19 cellular contexts compared by ENCODE assay signal in the genomic region with DNA sequence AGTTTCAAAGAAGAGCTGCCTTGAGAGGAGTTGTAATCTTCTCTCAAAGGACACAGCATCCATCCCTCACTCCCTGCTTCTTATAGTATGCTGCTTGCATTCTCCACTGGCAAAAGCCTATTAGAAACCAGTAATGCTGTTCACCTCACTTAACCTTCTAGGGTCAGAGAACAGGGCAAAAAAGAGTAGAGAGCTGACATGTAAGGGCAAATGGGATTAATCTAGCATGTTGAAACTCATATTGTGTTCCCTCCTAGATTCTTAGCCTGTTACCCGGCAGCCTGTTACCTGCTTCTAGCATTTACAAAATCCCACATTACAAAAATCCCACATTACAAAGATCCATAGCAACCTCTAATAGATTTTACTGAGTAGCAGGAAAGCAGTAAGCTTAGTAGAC.
DNase-seq lines count a peak whose midpoint lies in the region; ATAC-seq and TF ChIP-seq lines count a peak whose summit lies in the region.
"Had no signal": no experiment of that assay in that cellular context is flagged by ENCODE, and none has a peak within 500 bp of the region (broad histone marks: within the 10 kb centered on the region; RNA-seq: fewer than 3 reads in every experiment).

No MANE protein-coding gene starts in this region.

- no peak overlapping the region for H3K9ac ChIP-seq in IMR-90 (ENCODE audit: low read depth, low read length)

- peak overlapping the region; percentile 56 for H3K14ac ChIP-seq in IMR-90 (replicated peaks; ENCODE audit: low read depth, low read length)

- no peak overlapping the region for H2AK9ac ChIP-seq in IMR-90 (replicated peaks; ENCODE audit: low read depth, low read length, poor library complexity)

- H3K9me3 ChIP-seq in IMR-90 (ENCODE audit: control insufficient read depth, insufficient read depth, low read length) (no peaks in the 10 kb centered on the region), breast epithelium (no peaks in the 10 kb centered on the region), esophagus squamous epithelium (no peaks in the 10 kb centered on the region), right lobe of liver (no peaks in the 10 kb centered on the region)
- H3K9me3 ChIP-seq: HAP-1 had no signal

- H4K8ac ChIP-seq in IMR-90 (ENCODE audit: low read depth in 2 of 2, low read length in 2 of 2), result peak overlapping the region in 1 of 2 experiments; percentile 63; a peak in 2 of 4 replicates

- DNase-seq in IMR-90 (no peak), breast epithelium (ENCODE audit: low spot score in 2 of 2) (no peak), esophagus squamous epithelium (lab: John Stamatoyannopoulos, UW) (no peak), right lobe of liver (no peak), midbrain (lab: John Stamatoyannopoulos, UW) (no peak)
- no peak for DNase-seq in activated T-cell treated with anti-CD3 and anti-CD28 coated beads, Interleukin-2, amount 50 U/mL, for 48 hours
- DNase-seq: AML-193, DND-41, Kasumi-1, MM.1S, NCI-H1092, NCI-H1436 treated with DMSO at 0.1 percent for 48 hours, NCI-H2029, NCI-H446 treated with DMSO at 0.1 percent for 48 hours, SHP77 treated with DMSO at 0.1 percent for 48 hours had no signal

- no peak overlapping the region for H3K4me2 ChIP-seq in IMR-90 (ENCODE audit: low read depth, low read length)

- peak overlapping the region; percentile 74 for H2BK20ac ChIP-seq in IMR-90 (ENCODE audit: low read depth, low read length)

- no peak overlapping the region for H3K27ac ChIP-seq in IMR-90 (ENCODE audit: insufficient read depth, low read length)
- peak overlapping the region; percentile 32 to 34 for H3K27ac ChIP-seq in breast epithelium
- H3K27ac ChIP-seq in esophagus squamous epithelium, result peak overlapping the region in 3 of 4 donors; percentile 13 to 37 (median 23)
- H3K27ac ChIP-seq in right lobe of liver, result no peak overlapping the region
- H3K27ac ChIP-seq: C4-2B had no signal

- peak overlapping the region; percentile 20 for H3K4ac ChIP-seq in IMR-90 (ENCODE audit: low read depth, low read length)

- H4K5ac ChIP-seq in IMR-90 (ENCODE audit: low read depth, low read length), result peak overlapping the region; percentile 56; the same call in 1 of the 2 replicates

- TF ChIP-seq RAD21 in IMR-90 (IDR thresholded peaks at IDR 0.05; ENCODE audit: low read length), result no peak

- ATAC-seq in IMR-90 (ENCODE audit: low read depth), result no peak
- ATAC-seq in right lobe of liver, result no peak
- no peak for ATAC-seq in HG02885 (IDR thresholded peaks at IDR 0.05; ENCODE audit: poor library complexity, unreplicated experiment)
- ATAC-seq: SK-N-SH treated with all-trans-retinoic acid at 6 μM for 48 hours had no signal

- in situ Hi-C loops in IMR-90 (cut with MboI; ENCODE audit: low sequenced_read_pairs), result no loop called here

- no peaks in the 10 kb centered on the region for H3K9me1 ChIP-seq in IMR-90 (ENCODE audit: insufficient read depth, low read length)

- POLR2A ChIA-PET in IMR-90 (lab: Charles Lee; ENCODE audit: unreplicated experiment), result no interaction called here

- intact Hi-C loops in IMR-90 (cut with micrococcal nuclease) (no loop called here), breast epithelium (cut with DNase I; ENCODE audit: low total_unique reads) (no loop called here), esophagus squamous epithelium (cut with DNase I) (no loop called here), right lobe of liver (cut with DNase I) (no loop called here)

- H3K36me3 ChIP-seq in IMR-90 (ENCODE audit: control insufficient read depth, insufficient read depth, low read length), result no peaks in the 10 kb centered on the region
- H3K36me3 ChIP-seq in breast epithelium, result no peaks in the 10 kb centered on the region
- H3K36me3 ChIP-seq in esophagus squamous epithelium, result no peaks in the 10 kb centered on the region
- no peaks in the 10 kb centered on the region for H3K36me3 ChIP-seq in right lobe of liver
- H3K36me3 ChIP-seq: HAP-1 had no signal

- H3K4me3 ChIP-seq in IMR-90 (ENCODE audit: insufficient read depth, low read depth, low read length) (no peak overlapping the region), breast epithelium (no peak overlapping the region), esophagus squamous epithelium (no peak overlapping the region), right lobe of liver (no peak overlapping the region)
- H3K4me3 ChIP-seq: HAP-1 had no signal

- no peaks in the 10 kb centered on the region for H3K79me1 ChIP-seq in IMR-90 (ENCODE audit: low read depth in 1 of 2, low read length in 2 of 2)

- CTCF ChIA-PET in IMR-90 (lab: Yijun Ruan, JAX), result no interaction called here

- peak overlapping the region; percentile 81 for H2BK120ac ChIP-seq in IMR-90 (ENCODE audit: low read depth, low read length)

- H2AFZ ChIP-seq in IMR-90 (replicated peaks; ENCODE audit: low read length, poor library complexity), result no peak overlapping the region

- no peaks in the 10 kb centered on the region for H3K27me3 ChIP-seq in IMR-90 (ENCODE audit: control insufficient read depth, insufficient read depth, low read length)
- H3K27me3 ChIP-seq in breast epithelium, result no peaks in the 10 kb centered on the region
- no peaks in the 10 kb centered on the region for H3K27me3 ChIP-seq in esophagus squamous epithelium
- H3K27me3 ChIP-seq in right lobe of liver, result no peaks in the 10 kb centered on the region

- H4K20me1 ChIP-seq in IMR-90 (ENCODE audit: insufficient read depth, low read length), result no peaks in the 10 kb centered on the region

- H3K4me1 ChIP-seq in IMR-90 (ENCODE audit: control insufficient read depth, insufficient read depth, low read length) (peaks cover 8% of the 10 kb centered on the region; the same call in 1 of the 2 replicates), breast epithelium (no peaks in the 10 kb centered on the region), esophagus squamous epithelium (peaks cover 0 to 37% (median 7%) of the 10 kb centered on the region in 3 donors), right lobe of liver (no peaks in the 10 kb centered on the region)

- no CpG with 5 or more reads among the region's 1 CpG for WGBS in IMR-90 (ENCODE audit: extremely low coverage in 2 of 2, insufficient read length in 1 of 2), 2 experiments
- WGBS in esophagus squamous epithelium, 2 donors, result 0 to 42% methylated on average over 1 of the region's 1 CpG
- 0% methylated on average over 1 of the region's 1 CpG for WGBS in right lobe of liver (ENCODE audit: insufficient coverage, low coverage, low lambda C conversion rate, missing lambda C conversion rate)

- H3K18ac ChIP-seq in IMR-90 (ENCODE audit: low read depth, low read length), result peak overlapping the region; percentile 35

- no peak overlapping the region for H2BK5ac ChIP-seq in IMR-90 (ENCODE audit: low read depth, low read length, poor library complexity, severe bottlenecking)

- H4K91ac ChIP-seq in IMR-90 (ENCODE audit: insufficient read depth, low read depth, low read length), result peak overlapping the region; percentile 52

- no peak overlapping the region for H3K56ac ChIP-seq in IMR-90 (ENCODE audit: extremely low read depth, insufficient read depth, low read length)

- H2BK15ac ChIP-seq in IMR-90 (ENCODE audit: low read depth, low read length), result no peak overlapping the region

- H2AK5ac ChIP-seq in IMR-90 (ENCODE audit: low read depth, low read length), result no peak overlapping the region

- BruUV-seq in IMR-90 (replicated peaks; lab: Mats Ljungman, UMichigan), result no TSS peak

- TF ChIP-seq POLR2A in IMR-90 (IDR thresholded peaks at IDR 0.05; ENCODE audit: low read depth, low read length), result no peak
- no peak for TF ChIP-seq POLR2A in breast epithelium (IDR thresholded peaks at IDR 0.05)
- no peak for TF ChIP-seq POLR2A in esophagus squamous epithelium (IDR thresholded peaks at IDR 0.05)
- TF ChIP-seq POLR2A in right lobe of liver (IDR thresholded peaks at IDR 0.05), result no peak

- no peak overlapping the region for H3K23ac ChIP-seq in IMR-90 (ENCODE audit: low read depth, low read length)

- TF ChIP-seq CTCF in IMR-90 (conservative IDR thresholded peaks at IDR 0.05; ENCODE audit: low read depth, low read length) (no peak), breast epithelium (IDR thresholded peaks at IDR 0.05) (no peak), esophagus squamous epithelium (IDR thresholded peaks at IDR 0.05) (no peak), right lobe of liver (IDR thresholded peaks at IDR 0.05) (no peak)

- dilution Hi-C loops in IMR-90 (cut with HindIII; ENCODE audit: low sequenced_read_pairs, unreplicated experiment), result no loop called here

TF ChIP-seq in IMR-90, 13 proteins besides CTCF, POLR2A, EP300 and RAD21:
- TF ChIP-seq MAZ (IDR thresholded peaks at IDR 0.05; ENCODE audit: borderline replicate concordance, low read depth, low read length) (no peak), FOS (IDR thresholded peaks at IDR 0.05; ENCODE audit: low read depth, low read length) (no peak), RCOR1 (IDR thresholded peaks at IDR 0.05; ENCODE audit: insufficient replicate concordance, low read length) (no peak), BHLHE40 (IDR thresholded peaks at IDR 0.05; ENCODE audit: low read depth, low read length) (no peak), ELK1 (IDR thresholded peaks at IDR 0.05; ENCODE audit: borderline replicate concordance, low read depth, low read length) (no peak), CHD1 (IDR thresholded peaks at IDR 0.05; ENCODE audit: low read depth, low read length) (no peak), SMC3 (IDR thresholded peaks at IDR 0.05; ENCODE audit: low read depth, low read length) (no peak), CEBPB (IDR thresholded peaks at IDR 0.05; ENCODE audit: low read depth, low read length) (no peak), RFX5 (IDR thresholded peaks at IDR 0.05; ENCODE audit: low read depth, low read length) (no peak)

Comparison
In these comparisons a context has a peak if more than half of its experiments do, and no peak if none do; other contexts are left out.
1. H3K27ac ChIP-seq: peak in breast epithelium (2 of 2) and esophagus squamous epithelium (3 of 4); none in IMR-90 (single experiment) and right lobe of liver (0 of 3).